20 cellular contexts compared by ENCODE assay signal in the genomic region with DNA sequence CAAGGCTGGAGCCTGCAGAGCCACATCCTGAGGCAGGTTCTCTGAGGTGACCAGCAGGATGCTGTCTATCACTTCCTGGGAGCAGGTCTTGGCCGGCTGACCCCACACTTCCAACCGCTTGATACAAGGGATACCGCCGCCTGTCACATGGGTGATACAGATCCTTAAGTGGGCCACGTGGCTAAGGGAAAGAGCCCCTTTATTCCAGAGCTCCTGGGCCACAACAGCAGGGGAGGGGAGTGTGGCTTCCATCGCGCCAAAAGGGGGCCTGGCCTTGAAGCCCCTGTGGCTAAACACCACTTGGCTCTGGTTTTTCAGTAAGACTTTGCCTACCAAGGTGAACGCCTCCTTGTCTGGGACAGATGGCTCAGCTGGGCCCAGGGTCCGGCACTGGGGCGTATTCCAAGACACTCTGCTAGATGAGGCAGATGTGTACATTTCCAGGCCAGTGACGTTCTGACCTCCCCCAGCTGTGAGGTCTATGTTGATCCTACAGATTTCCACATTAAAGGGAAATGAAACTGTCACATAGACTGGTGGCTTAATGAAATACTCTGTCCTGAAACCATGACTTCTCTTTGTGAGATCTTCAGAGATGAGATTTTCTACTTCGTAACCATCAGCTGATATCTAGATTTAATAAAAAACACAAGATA. TPM values are rescaled to one million over a fixed set of nuclear protein-coding genes. Genes with fewer than 3 reads are reported as not detected.
A peak's percentile ranks its signal among the peaks of the same experiment; 100 is the strongest.
DNase-seq lines count a peak whose midpoint lies in the region; ATAC-seq and TF ChIP-seq lines count a peak whose summit lies in the region.
"Had no signal": no experiment of that assay in that cellular context is flagged by ENCODE, and none has a peak within 500 bp of the region (broad histone marks: within the 10 kb centered on the region; RNA-seq: fewer than 3 reads in every experiment).

No MANE protein-coding gene starts in this region.

- H3K9me3 Mint-ChIP-seq in MCF 10A (ENCODE audit: unreplicated experiment) (no peaks in the 10 kb centered on the region), chondrocyte (ENCODE audit: low read depth) (no peaks in the 10 kb centered on the region)

- H3K4me1 Mint-ChIP-seq in MCF 10A (ENCODE audit: insufficient read depth, unreplicated experiment) (peaks cover 17% of the 10 kb centered on the region), chondrocyte (ENCODE audit: low read depth) (peaks cover 8% of the 10 kb centered on the region)

- TF ChIP-seq CTCF in MCF 10A (IDR thresholded peaks at IDR 0.05; ENCODE audit: unreplicated experiment) (no peak), breast epithelium (IDR thresholded peaks at IDR 0.05) (no peak), PC-9 (conservative IDR thresholded peaks at IDR 0.05) (no peak), chondrocyte (IDR thresholded peaks at IDR 0.05) (no peak), OCI-LY7 (conservative IDR thresholded peaks at IDR 0.05; ENCODE audit: low read length) (no peak)

- H2AFZ ChIP-seq in PC-9 (no peak overlapping the region), OCI-LY7 (ENCODE audit: low read length) (no peak overlapping the region)

- TF ChIP-seq POLR2A in breast epithelium (IDR thresholded peaks at IDR 0.05) = no peak

- H3K4me1 ChIP-seq in breast epithelium = no peaks in the 10 kb centered on the region
- 0 out of 2 replicates have a peak, but pooled peaks cover 7% of the 10 kb centered on the region for H3K4me1 ChIP-seq in PC-9 (replicated peaks; ENCODE audit: insufficient read depth)
- no peaks in the 10 kb centered on the region for H3K4me1 ChIP-seq in aorta (ENCODE audit: control insufficient read depth in 1 of 2, insufficient read depth in 2 of 2, low read length in 2 of 2)
- H3K4me1 ChIP-seq in OCI-LY7 (ENCODE audit: insufficient read depth, low read length, poor library complexity, severe bottlenecking) = peaks cover 14% of the 10 kb centered on the region

- intact Hi-C loops in MCF 10A (cut with micrococcal nuclease) = no loop called here
- intact Hi-C loops in breast epithelium (cut with DNase I; ENCODE audit: low total_unique reads) = loop anchor here (5.0 kb wide), 1 partner anchor 885 kb away; no protein-coding TSS in a partner anchor
- intact Hi-C loops in PC-9 (cut with micrococcal nuclease; ENCODE audit: unreplicated experiment) = no loop called here
- intact Hi-C loops in aorta (cut with DNase I) = no loop called here
- intact Hi-C loops in OCI-LY7 (cut with micrococcal nuclease; ENCODE audit: unreplicated experiment) = no loop called here
- intact Hi-C loops in left colon (cut with DNase I, micrococcal nuclease) = no loop called here

- no peaks in the 10 kb centered on the region for H3K27me3 ChIP-seq in breast epithelium
- no peaks in the 10 kb centered on the region for H3K27me3 ChIP-seq in PC-9 (ENCODE audit: insufficient read depth, low read depth)
- no peaks in the 10 kb centered on the region for H3K27me3 ChIP-seq in aorta (ENCODE audit: control insufficient read depth in 1 of 2, insufficient read depth in 2 of 2, low read length in 1 of 2)
- H3K27me3 ChIP-seq: upper lobe of right lung had no signal

- no peaks in the 10 kb centered on the region for H3F3A ChIP-seq in PC-9 (ENCODE audit: insufficient read depth, low read depth)

- CTCF ChIA-PET in MCF 10A (lab: Yijun Ruan, JAX) = interaction anchor here (1.3 kb wide), 1 partner anchor 69 kb away, joined by 4 read pairs; no protein-coding TSS in a partner anchor
- CTCF ChIA-PET in PC-9 (lab: Charles Lee) = interaction anchor here (0.5 kb wide), 1 partner anchor 11 kb away, joined by 3 read pairs; no protein-coding TSS in a partner anchor
- CTCF ChIA-PET in OCI-LY7 (lab: Charles Lee; ENCODE audit: unreplicated experiment) = no interaction called here

- H3K27ac Mint-ChIP-seq in MCF 10A (ENCODE audit: low read depth, unreplicated experiment) = peak overlapping the region; percentile 65
- H3K27ac Mint-ChIP-seq in chondrocyte (ENCODE audit: unreplicated experiment) = no peak overlapping the region

- peaks cover 38% of the 10 kb centered on the region for H3K36me3 Mint-ChIP-seq in MCF 10A (ENCODE audit: insufficient read depth, unreplicated experiment)
- peaks cover 23% of the 10 kb centered on the region for H3K36me3 Mint-ChIP-seq in chondrocyte (ENCODE audit: low read depth)

- BruUV-seq in MCF 10A (replicated peaks; lab: Mats Ljungman, UMichigan) (no TSS peak), PC-9 (replicated peaks; lab: Mats Ljungman, UMichigan) (no TSS peak), OCI-LY7 (replicated peaks; lab: Mats Ljungman, UMichigan) (no TSS peak)

- ATAC-seq in aorta (ENCODE audit: low FRiP score) = peak; percentile 40
- no peak for ATAC-seq in left colon
- ATAC-seq: sciatic nerve, upper lobe of right lung had no signal

- POLR2A ChIA-PET in MCF 10A (lab: Yijun Ruan, JAX) = no interaction called here
- POLR2A ChIA-PET in PC-9 (lab: Charles Lee; ENCODE audit: unreplicated experiment) = no interaction called here
- POLR2A ChIA-PET in OCI-LY7 (lab: Charles Lee) = no interaction called here

- WGBS in aorta, 2 donors = 89 to 94% methylated on average over 12 of the region's 12 CpGs

- no peak overlapping the region for H3K27ac ChIP-seq in breast epithelium
- peak overlapping the region; percentile 50 for H3K27ac ChIP-seq in PC-9
- H3K27ac ChIP-seq in aorta (ENCODE audit: low read depth in 1 of 2, low read length in 2 of 2) = no peak overlapping the region
- no peak overlapping the region for H3K27ac ChIP-seq in OCI-LY7 (ENCODE audit: low read depth, low read length, poor library complexity, severe bottlenecking)
- H3K27ac ChIP-seq: upper lobe of right lung had no signal

- no peaks in the 10 kb centered on the region for H3K9me3 ChIP-seq in breast epithelium
- H3K9me3 ChIP-seq in PC-9 (ENCODE audit: insufficient read depth, low read depth) = no peaks in the 10 kb centered on the region
- H3K9me3 ChIP-seq in aorta (ENCODE audit: control insufficient read depth, low read length) = no peaks in the 10 kb centered on the region
- H3K9me3 ChIP-seq in OCI-LY7 (ENCODE audit: low read length) = peaks cover 17% of the 10 kb centered on the region; the same call in 1 of the 2 replicates
- H3K9me3 ChIP-seq: upper lobe of right lung had no signal

- no peak for DNase-seq in MCF 10A (ENCODE audit: unreplicated experiment)
- no peak for DNase-seq in breast epithelium (ENCODE audit: low spot score in 2 of 2)
- DNase-seq in PC-9 = no peak
- DNase-seq in chondrocyte (ENCODE audit: low spot score) = peak; percentile 70
- DNase-seq in aorta = no peak
- DNase-seq in NCI-H446 treated with DMSO at 0.1 percent for 48 hours (lab: John Stamatoyannopoulos, UW) = no peak
- no peak for DNase-seq in OCI-LY7 (ENCODE audit: low spot score)
- no peak for DNase-seq in left colon
- DNase-seq: AML-193, amniotic stem cell, glutamatergic neuron, NCI-H2171, nucleus accumbens, SHP77 treated with DMSO at 0.1 percent for 48 hours, upper lobe of right lung had no signal

- H3K36me3 ChIP-seq in breast epithelium = no peaks in the 10 kb centered on the region
- H3K36me3 ChIP-seq in PC-9 (ENCODE audit: low read depth) = no peaks in the 10 kb centered on the region
- H3K36me3 ChIP-seq in aorta (ENCODE audit: control insufficient read depth in 1 of 2, insufficient read depth in 2 of 2, low read length in 1 of 2) = peaks cover 1 to 2% of the 10 kb centered on the region in 2 donors
- H3K36me3 ChIP-seq in OCI-LY7 (ENCODE audit: insufficient read depth, low read length) = peaks cover 34% of the 10 kb centered on the region

- H3K4me3 Mint-ChIP-seq in MCF 10A (ENCODE audit: unreplicated experiment) (no peak overlapping the region), chondrocyte (ENCODE audit: unreplicated experiment) (no peak overlapping the region)

- H4K20me1 ChIP-seq in PC-9 (ENCODE audit: insufficient read depth) (no peaks in the 10 kb centered on the region), OCI-LY7 (ENCODE audit: insufficient read depth, low read length) (no peaks in the 10 kb centered on the region)

- H3K79me2 ChIP-seq in PC-9 (ENCODE audit: low read depth) (no peaks in the 10 kb centered on the region), OCI-LY7 (ENCODE audit: insufficient read depth, low read depth, low read length) (no peaks in the 10 kb centered on the region)

- no peak overlapping the region for H3K4me2 ChIP-seq in PC-9
- no peak overlapping the region for H3K4me2 ChIP-seq in OCI-LY7 (ENCODE audit: low read length)

- no peaks in the 10 kb centered on the region for H3K9me2 ChIP-seq in PC-9 (ENCODE audit: insufficient read depth)
- H3K9me2 ChIP-seq in OCI-LY7 (ENCODE audit: insufficient read depth, low read length) = no peaks in the 10 kb centered on the region

- no peak overlapping the region for H3K4me3 ChIP-seq in breast epithelium
- H3K4me3 ChIP-seq in PC-9 = no peak overlapping the region
- no peak overlapping the region for H3K4me3 ChIP-seq in aorta (ENCODE audit: low read length in 2 of 2)
- H3K4me3 ChIP-seq in OCI-LY7 (ENCODE audit: low read depth, low read length, poor library complexity, severe bottlenecking) = no peak overlapping the region
- H3K4me3 ChIP-seq: upper lobe of right lung had no signal

- H3K27me3 Mint-ChIP-seq in MCF 10A (ENCODE audit: insufficient read depth, unreplicated experiment) = no peaks in the 10 kb centered on the region
- H3K27me3 Mint-ChIP-seq in chondrocyte (ENCODE audit: low read depth) = no peaks in the 10 kb centered on the region

RNA-seq across cellular contexts. Expression of a gene that starts 37.6 kb away (rescaled TPM):
- not detected in 2 replicates for total RNA-seq in MCF 10A (2022)
- not detected for total RNA-seq in breast epithelium
- not detected in 2 replicates for total RNA-seq in PC-9 (2021)
- not detected in 3 replicates for total RNA-seq in chondrocyte
- not detected for total RNA-seq in aorta
- not detected for polyA plus RNA-seq in aorta
- total RNA-seq in OCI-LY7 (2014; rRNA removed; shearing (Covaris generic)) = not detected in 2 replicates
- total RNA-seq in OCI-LY7 (2022) = not detected in 2 replicates
- total RNA-seq in left colon = not detected
- total RNA-seq: cerebellum, H1, HT-29, sciatic nerve, upper lobe of right lung had no signal
- polyA plus RNA-seq: esophagus had no signal

RNA-seq across cellular contexts. Expression of a gene that starts 37.6 kb away (rescaled TPM):
- total RNA-seq in MCF 10A (2022) (15.0 and 18.2 TPM in 2 replicates), breast epithelium (10 to 100 TPM; 15.4 to 18.3 (median 16.3) TPM), PC-9 (2021) (11.6 and 16.2 TPM in 2 replicates), chondrocyte (9.8 to 12.3 TPM (median 10.8 TPM) in 3 replicates), aorta (10 to 100 TPM; 10.3 to 10.9 TPM), OCI-LY7 (2022) (15.7 and 15.8 TPM in 2 replicates), left colon (10 to 100 TPM; 15.4 to 16.5 TPM)
- 1 to 10 TPM; 4.4 to 9.8 TPM for polyA plus RNA-seq in aorta
- 15.7 and 18.1 TPM in 2 replicates for total RNA-seq in OCI-LY7 (2014; rRNA removed; shearing (Covaris generic))

RNA-seq across cellular contexts. Expression of a gene that starts 37.6 kb away (rescaled TPM):
- total RNA-seq in MCF 10A (2022) (5.0 and 5.9 TPM in 2 replicates), breast epithelium (1 to 10 TPM; 5.9 to 8.9 (median 6.6) TPM), PC-9 (2021) (6.4 and 9.4 TPM in 2 replicates), chondrocyte (4.5 to 6.3 TPM (median 5.8 TPM) in 3 replicates), aorta (1 to 10 TPM; 5.4 to 8.5 TPM), OCI-LY7 (2022) (5.2 and 5.3 TPM in 2 replicates), left colon (1 to 10 TPM; 6.6 to 6.8 TPM)
- polyA plus RNA-seq in aorta = 1 to 10 TPM; 1.6 to 4.2 TPM
- total RNA-seq in OCI-LY7 (2014; rRNA removed; shearing (Covaris generic)) = 3.2 and 4.1 TPM in 2 replicates

RNA-seq across cellular contexts. Expression of a gene that starts 50.7 kb away (rescaled TPM):
- total RNA-seq in MCF 10A (2022) (not detected in 2 replicates), breast epithelium (1 to 10 TPM in 1 of 3 donors, not detected in 2; 4.5 TPM), PC-9 (2021) (not detected in 2 replicates), chondrocyte (not detected in 3 replicates), aorta (not detected), OCI-LY7 (2022) (not detected in 2 replicates), left colon (not detected)
- 1 to 10 TPM; 2.2 to 6.3 TPM for polyA plus RNA-seq in aorta
- not detected in 2 replicates for total RNA-seq in OCI-LY7 (2014; rRNA removed; shearing (Covaris generic))
- total RNA-seq: cerebellum, H1, HT-29, sciatic nerve, upper lobe of right lung had no signal
- polyA plus RNA-seq: H1 had no signal

RNA-seq across cellular contexts. Expression of a gene that starts 51.3 kb away (rescaled TPM):
- total RNA-seq in MCF 10A (2022) (5.3 and 8.5 TPM in 2 replicates), breast epithelium (10 to 100 TPM in 2 of 3 donors, 1 to 10 TPM in 1; 9.3 to 12.1 (median 11.3) TPM), PC-9 (2021) (10.4 and 17.6 TPM in 2 replicates), chondrocyte (6.4 to 9.3 TPM (median 8.1 TPM) in 3 replicates), aorta (1 to 10 TPM; 9.5 to 9.9 TPM), OCI-LY7 (2022) (4.2 and 5.0 TPM in 2 replicates), left colon (10 to 100 TPM in 1 of 2 donors, 1 to 10 TPM in 1; 5.5 to 10.9 TPM)
- polyA plus RNA-seq in aorta = 1 to 10 TPM; 3.3 to 6.5 TPM
- 4.5 and 4.7 TPM in 2 replicates for total RNA-seq in OCI-LY7 (2014; rRNA removed; shearing (Covaris generic))
